7 cellular contexts compared by ENCODE assay signal in genomic region chr12:71415336-71416231, GRCh38. TPM values are rescaled to one million over a fixed set of nuclear protein-coding genes. Genes with fewer than 3 reads are reported as not detected.
DNase-seq lines count a peak whose midpoint lies in the region; ATAC-seq and TF ChIP-seq lines count a peak whose summit lies in the region.

No MANE protein-coding gene starts in this region.

- no peak for TF ChIP-seq EP300 in suprapubic skin (IDR thresholded peaks at IDR 0.05)

- H3K27ac ChIP-seq in suprapubic skin: no peak overlapping the region

- H3K9me3 ChIP-seq in suprapubic skin: no peaks in the 10 kb centered on the region

- no peak for TF ChIP-seq POLR2A in suprapubic skin (IDR thresholded peaks at IDR 0.05)

- peak; percentile 88 for ATAC-seq in GM19438 (IDR thresholded peaks at IDR 0.05; ENCODE audit: low read depth, unreplicated experiment)
- peak; percentile 73 for ATAC-seq in HG03460 (IDR thresholded peaks at IDR 0.05; ENCODE audit: unreplicated experiment)

- DNase-seq in ELF-1 (ENCODE audit: low read depth, low spot score) (peak; percentile 35), NCI-H510A treated with DMSO at 0.1 percent for 48 hours (lab: John Stamatoyannopoulos, UW) (peak; percentile 79), astrocyte of the hippocampus (ENCODE audit: low read depth, low spot score) (peak; percentile 73), iPS-NIHi7 (ENCODE audit: extremely low spot score) (peak; percentile 66), suprapubic skin (ENCODE audit: low spot score in 2 of 2) (no peak)

- H3K4me1 ChIP-seq in suprapubic skin: no peaks in the 10 kb centered on the region

- WGBS in suprapubic skin: 21% methylated on average over 7 of the region's 7 CpGs

- TF ChIP-seq CTCF in suprapubic skin (IDR thresholded peaks at IDR 0.05): peak; percentile 49 to 57

- no peaks in the 10 kb centered on the region for H3K27me3 ChIP-seq in suprapubic skin

- H3K36me3 ChIP-seq in suprapubic skin: no peaks in the 10 kb centered on the region

- no peak overlapping the region for H3K4me3 ChIP-seq in suprapubic skin

RNA-seq across cellular contexts. Expression of gene LGR5, which starts 24.0 kb away (rescaled TPM):
- 1 to 10 TPM in 3 of 4 donors, under 1 TPM in 1; 0.97 to 5.5 (median 2.9) TPM for total RNA-seq in suprapubic skin

Comparison
In these comparisons a context has a peak if more than half of its experiments do, and no peak if none do; other contexts are left out.
1. DNase-seq: peak in ELF-1 (single experiment), NCI-H510A treated with DMSO at 0.1 percent for 48 hours (single experiment), astrocyte of the hippocampus (single experiment) and iPS-NIHi7 (single experiment); none in suprapubic skin (0 of 2).